11 cellular contexts compared by ENCODE assay signal in the genomic region with DNA sequence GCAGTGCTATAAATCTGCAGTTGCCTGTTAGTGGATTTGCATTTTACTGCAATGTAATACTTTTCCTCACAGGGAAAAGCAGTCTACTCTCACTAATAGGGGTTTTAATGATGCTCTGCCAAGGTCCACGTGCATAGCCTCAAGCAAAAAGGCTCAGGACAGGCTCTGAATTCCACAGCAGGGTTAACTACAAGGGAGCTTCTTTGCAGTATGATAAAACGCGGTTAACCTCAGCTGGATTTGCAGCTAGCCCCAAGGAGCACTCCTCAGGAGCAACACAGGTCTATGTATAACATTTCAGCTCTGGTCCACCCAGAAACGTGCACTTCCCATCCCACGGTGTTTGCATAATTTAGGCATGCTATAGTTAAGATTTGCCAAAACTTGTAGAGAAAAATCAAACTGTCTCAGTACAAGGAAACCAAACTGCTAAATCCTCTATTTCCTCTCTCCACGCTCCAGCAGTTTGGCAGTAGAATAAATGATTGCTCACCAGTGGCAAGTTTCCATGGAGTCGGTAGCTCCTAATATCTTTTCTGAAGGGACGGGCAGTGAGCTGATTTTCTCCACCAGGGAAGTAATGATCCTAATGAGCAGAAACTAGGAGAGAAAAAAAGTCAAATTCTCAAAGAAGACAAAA. TPM values are rescaled to one million over a fixed set of nuclear protein-coding genes. Genes with fewer than 3 reads are reported as not detected.
DNase-seq lines count a peak whose midpoint lies in the region; TF ChIP-seq lines count a peak whose summit lies in the region.
"Had no signal": no experiment of that assay in that cellular context is flagged by ENCODE, and none has a peak within 500 bp of the region (broad histone marks: within the 10 kb centered on the region; RNA-seq: fewer than 3 reads in every experiment).

No MANE protein-coding gene starts in this region.

- no peak overlapping the region for H2AFZ ChIP-seq in mammary epithelial cell (ENCODE audit: low read depth, low read length)

- dilution Hi-C loops in mammary epithelial cell (cut with HindIII; ENCODE audit: low sequenced_read_pairs) = no loop called here

- in situ Hi-C loops in mammary epithelial cell (cut with MboI; ENCODE audit: low sequenced_read_pairs in 2 of 2) = no loop called here

- H3K79me2 ChIP-seq in mammary epithelial cell (ENCODE audit: insufficient read depth, low read length) = no peaks in the 10 kb centered on the region
- no peaks in the 10 kb centered on the region for H3K79me2 ChIP-seq in mesendoderm (ENCODE audit: control insufficient read depth, insufficient read depth, low read length)

- intact Hi-C loops in mammary epithelial cell (cut with micrococcal nuclease) = loop anchor here (10.0 kb wide), 3 partner anchors 138 to 1178 kb away; partner anchors contain the start of gene SGCE

- peaks cover 27 to 41% (median 36%) of the 10 kb centered on the region in 10 experiments for H3K4me1 ChIP-seq in BLaER1 treated with 17β-estradiol and CSF1 and Interleukin-3, amounts not matched to agents 10 nM and 100 nM
- H3K4me1 ChIP-seq in mammary epithelial cell (ENCODE audit: insufficient read depth, low read length) (peaks cover 9% of the 10 kb centered on the region), mesendoderm (ENCODE audit: control insufficient read depth, low read depth, low read length) (peaks cover 2% of the 10 kb centered on the region)

- no TSS peak for BruUV-seq in mammary epithelial cell (replicated peaks; lab: Mats Ljungman, UMichigan)

- H4K5ac ChIP-seq in mesendoderm (ENCODE audit: low read length) = no peak overlapping the region

- H2BK15ac ChIP-seq in mesendoderm (replicated peaks; ENCODE audit: low read depth) = no peak overlapping the region

- H3K4ac ChIP-seq in mesendoderm (ENCODE audit: low read depth, low read length) = no peak overlapping the region

- H3K27ac ChIP-seq in BLaER1 treated with 17β-estradiol and CSF1 and Interleukin-3, amounts not matched to agents 10 nM and 100 nM = peak overlapping the region in 3 of 11 experiments; percentile 17 to 71 (median 38); a peak in 5 of 22 replicates
- H3K27ac ChIP-seq in mammary epithelial cell (ENCODE audit: insufficient read depth, low read depth, low read length) = no peak overlapping the region
- H3K27ac ChIP-seq in mesendoderm (ENCODE audit: low read depth, low read length) = peak overlapping the region; percentile 22
- H3K27ac ChIP-seq: upper lobe of left lung had no signal

- no peak overlapping the region for H2AK5ac ChIP-seq in mesendoderm (ENCODE audit: low read length)

- H3K4me3 ChIP-seq in BLaER1 treated with 17β-estradiol and CSF1 and Interleukin-3, amounts not matched to agents 10 nM and 100 nM = no peak overlapping the region
- H3K4me3 ChIP-seq in MG63 (no peak overlapping the region), mammary epithelial cell (replicated peaks in 1 of 3; ENCODE audit: insufficient read depth in 1 of 3, low read depth in 2 of 3, low read length in 3 of 3) (no peak overlapping the region), mesendoderm (ENCODE audit: low read length) (no peak overlapping the region)
- H3K4me3 ChIP-seq: upper lobe of left lung had no signal

- H2BK120ac ChIP-seq in mesendoderm (ENCODE audit: low read depth, low read length) = no peak overlapping the region

- no peak overlapping the region for H3K9ac ChIP-seq in BLaER1 treated with 17β-estradiol and CSF1 and Interleukin-3, amounts not matched to agents 10 nM and 100 nM
- H3K9ac ChIP-seq in mammary epithelial cell (ENCODE audit: insufficient read depth, low read length) (no peak overlapping the region), mesendoderm (ENCODE audit: low read length) (no peak overlapping the region)

- no peak overlapping the region for H2BK5ac ChIP-seq in mesendoderm (ENCODE audit: low read length)

- no peaks in the 10 kb centered on the region for H3K9me3 ChIP-seq in BLaER1 treated with 17β-estradiol and CSF1 and Interleukin-3, amounts not matched to agents 10 nM and 100 nM (replicated peaks in 1 of 11)
- no peaks in the 10 kb centered on the region for H3K9me3 ChIP-seq in MG63
- H3K9me3 ChIP-seq in mammary epithelial cell (replicated peaks; ENCODE audit: insufficient read depth, low read length) = no peaks in the 10 kb centered on the region
- H3K9me3 ChIP-seq: upper lobe of left lung had no signal

- DNase-seq in MG63 (peak; percentile 63), mammary epithelial cell (peak; percentile 8), mesendoderm (peak; percentile 44), T-helper 1 cell (no peak), SIG-M5 (lab: John Stamatoyannopoulos, UW) (no peak), LoVo (ENCODE audit: low spot score) (no peak), GM10266 (ENCODE audit: extremely low spot score) (no peak)
- DNase-seq: cortex of kidney, upper lobe of left lung had no signal

- no peak overlapping the region for H3K56ac ChIP-seq in mesendoderm (ENCODE audit: low read length)

- H4K20me1 ChIP-seq in BLaER1 treated with 17β-estradiol and CSF1 and Interleukin-3, amounts not matched to agents 10 nM and 100 nM = no peaks in the 10 kb centered on the region
- no peaks in the 10 kb centered on the region for H4K20me1 ChIP-seq in mammary epithelial cell (ENCODE audit: insufficient read depth, low read length)

- no peak overlapping the region for H3K18ac ChIP-seq in mesendoderm (ENCODE audit: low read length)

- peak overlapping the region; percentile 13 to 77 (median 63) for H3K4me2 ChIP-seq in BLaER1 treated with 17β-estradiol and CSF1 and Interleukin-3, amounts not matched to agents 10 nM and 100 nM
- no peak overlapping the region for H3K4me2 ChIP-seq in mammary epithelial cell (ENCODE audit: insufficient read depth, low read depth, low read length)
- no peak overlapping the region for H3K4me2 ChIP-seq in mesendoderm (ENCODE audit: low read length)

- no peaks in the 10 kb centered on the region for H3K79me1 ChIP-seq in mesendoderm (ENCODE audit: low read length)

- no peak for TF ChIP-seq CTCF in mammary epithelial cell (conservative IDR thresholded peaks at IDR 0.05 in 1 of 2, IDR thresholded peaks at IDR 0.05 in 1 of 2; ENCODE audit: extremely low read depth in 1 of 2, insufficient read depth in 1 of 2, low read depth in 1 of 2, low read length in 2 of 2)
- TF ChIP-seq CTCF in GM10266 (IDR thresholded peaks at IDR 0.05; ENCODE audit: control insufficient read depth, insufficient read depth, low read depth, missing control alignments) = no peak

- H3K23ac ChIP-seq in mesendoderm (ENCODE audit: low read length) = no peak overlapping the region

- no peak overlapping the region for H4K8ac ChIP-seq in mesendoderm (ENCODE audit: low read depth, low read length)

- 26% methylated on average over 8 of the region's 8 CpGs for WGBS in mammary epithelial cell (ENCODE audit: low coverage, missing lambda C conversion rate)
- WGBS in mesendoderm (ENCODE audit: extremely low coverage, insufficient coverage, low lambda C conversion rate) = no CpG with 5 or more reads among the region's 8 CpGs

- CTCF ChIA-PET in mammary epithelial cell (lab: Charles Lee; ENCODE audit: low non-redundant PET) = no interaction called here

- H3K27me3 ChIP-seq in BLaER1 treated with 17β-estradiol and CSF1 and Interleukin-3, amounts not matched to agents 10 nM and 100 nM = no peaks in the 10 kb centered on the region
- no peaks in the 10 kb centered on the region for H3K27me3 ChIP-seq in MG63
- no peaks in the 10 kb centered on the region for H3K27me3 ChIP-seq in mammary epithelial cell (ENCODE audit: insufficient read depth, low read length)
- H3K27me3 ChIP-seq in mesendoderm (ENCODE audit: insufficient read depth, low read length, poor library complexity) = no peaks in the 10 kb centered on the region
- H3K27me3 ChIP-seq: upper lobe of left lung had no signal

- no peaks in the 10 kb centered on the region for H3K36me3 ChIP-seq in BLaER1 treated with 17β-estradiol and CSF1 and Interleukin-3, amounts not matched to agents 10 nM and 100 nM
- H3K36me3 ChIP-seq in MG63 = no peaks in the 10 kb centered on the region
- no peaks in the 10 kb centered on the region for H3K36me3 ChIP-seq in mammary epithelial cell (ENCODE audit: insufficient read depth, low read length)
- H3K36me3 ChIP-seq in mesendoderm (ENCODE audit: control insufficient read depth, insufficient read depth, low read length) = no peaks in the 10 kb centered on the region
- H3K36me3 ChIP-seq: upper lobe of left lung had no signal

RNA-seq across cellular contexts. Expression of gene ASB4, which starts 13.1 kb away (rescaled TPM):
- not detected in 2 replicates for total RNA-seq in MG63 (2014; rRNA removed; shearing (Covaris generic); ENCODE audit: low replicate concordance)
- total RNA-seq in mammary epithelial cell = not detected
- polyA plus RNA-seq in mammary epithelial cell = not detected
- not detected for polyA minus RNA-seq in mammary epithelial cell
- not detected for polyA plus RNA-seq in mesendoderm (2013, experiment 1 of 2)
- not detected for polyA plus RNA-seq in mesendoderm (2013, experiment 2 of 2)
- total RNA-seq: activated T-helper 1 cell treated with anti-CD3 and anti-CD28 coated beads, Interleukin-12 subunit alpha, Interleukin-12 subunit beta, Interleukin-2, Interleukin-4 antibody, amounts not matched to agents 30 ng/mL and 10 ng/mL and 1 ng/mL, durations not matched to agents 14 hours and 24 hours and 36 hours had no signal

RNA-seq across cellular contexts. Expression of gene PON2, which starts 37.8 kb away (rescaled TPM):
- total RNA-seq in MG63 (2014; rRNA removed; shearing (Covaris generic); ENCODE audit: low replicate concordance) = 38.7 and 104 TPM in 2 replicates
- 10 to 100 TPM; 61.2 to 89.2 TPM for total RNA-seq in mammary epithelial cell
- polyA plus RNA-seq in mammary epithelial cell = 52.1 TPM
- 23.1 TPM for polyA minus RNA-seq in mammary epithelial cell
- 32.2 TPM for polyA plus RNA-seq in mesendoderm (2013, experiment 1 of 2)
- 31.8 TPM for polyA plus RNA-seq in mesendoderm (2013, experiment 2 of 2)

Comparison
In these comparisons a context has a peak if more than half of its experiments do, and no peak if none do; other contexts are left out.
1. H3K4me2 ChIP-seq: peak in BLaER1 treated with 17β-estradiol and CSF1 and Interleukin-3, amounts not matched to agents 10 nM and 100 nM (11 of 11); none in mammary epithelial cell (single experiment) and mesendoderm (single experiment).
2. DNase-seq: peak in MG63 (single experiment), mammary epithelial cell (single experiment) and mesendoderm (single experiment); none in T-helper 1 cell (0 of 5), SIG-M5 (single experiment), LoVo (single experiment) and GM10266 (single experiment).